1 cellular context compared by ENCODE assay signal in genomic region chr2:105337122-105338019, GRCh38.
A peak's percentile ranks its signal among the peaks of the same experiment; 100 is the strongest.
TF ChIP-seq lines count a peak whose summit lies in the region.

C2orf49 (plus strand) TSS chr2:105337540; CDS start chr2:105337588, 48 bp downstream.

TF ChIP-seq in HepG2, 621 proteins besides CTCF, POLR2A, EP300 and RAD21 (continued from another document and continues in another):
- TF ChIP-seq BRF2 (CRISPR knock-in tag; IDR thresholded peaks at IDR 0.05) (0 out of 2 replicates have a peak, but pooled peaks have one; percentile 26), IKZF1 (IDR thresholded peaks at IDR 0.05) (no peak), SUZ12 (IDR thresholded peaks at IDR 0.05; ENCODE audit: low read depth, low read length) (peak; percentile 41; the same call in 1 of the 2 replicates), RNF219 (CRISPR knock-in tag; IDR thresholded peaks at IDR 0.05) (no peak), ZNF253 (CRISPR knock-in tag; IDR thresholded peaks at IDR 0.05; ENCODE audit: borderline replicate concordance) (no peak), KLF16 (CRISPR knock-in tag; IDR thresholded peaks at IDR 0.05) (peak in 1 of 2 experiments; percentile 92; a peak in 2 of 4 replicates), ZNF710 (CRISPR knock-in tag; IDR thresholded peaks at IDR 0.05; ENCODE audit: borderline replicate concordance) (peak; percentile 51; the same call in 1 of the 2 replicates), ZMAT3 (CRISPR knock-in tag; conservative IDR thresholded peaks at IDR 0.05) (0 out of 2 replicates have a peak, but pooled peaks have one; percentile 32), ZNF713 (CRISPR knock-in tag; IDR thresholded peaks at IDR 0.05) (no peak), MXI1 (IDR thresholded peaks at IDR 0.05; ENCODE audit: borderline replicate concordance, low read depth, low read length) (peak; percentile 79; the same call in 1 of the 3 replicates), YEATS4 (CRISPR knock-in tag; IDR thresholded peaks at IDR 0.05; ENCODE audit: borderline replicate concordance) (no peak; the same call in 1 of the 2 replicates), ZFAT (CRISPR knock-in tag; conservative IDR thresholded peaks at IDR 0.05) (no peak), ZFP36L1 (CRISPR knock-in tag; IDR thresholded peaks at IDR 0.05) (0 out of 2 replicates have a peak, but pooled peaks have one; percentile 4), JDP2 (CRISPR knock-in tag; IDR thresholded peaks at IDR 0.05; ENCODE audit: borderline replicate concordance) (no peak), BORCS8-MEF2B (CRISPR knock-in tag; IDR thresholded peaks at IDR 0.05) (peak; percentile 73), ZNF337 (CRISPR knock-in tag; IDR thresholded peaks at IDR 0.05; ENCODE audit: borderline replicate concordance, low read depth) (0 out of 2 replicates have a peak, but pooled peaks have one; percentile 41), SIX1 (CRISPR knock-in tag; IDR thresholded peaks at IDR 0.05; ENCODE audit: borderline replicate concordance) (peak; percentile 42; the same call in 1 of the 2 replicates), ZFYVE20 (CRISPR knock-in tag; IDR thresholded peaks at IDR 0.05; ENCODE audit: borderline replicate concordance, low read depth) (no peak), NR2C2 (CRISPR knock-in tag; IDR thresholded peaks at IDR 0.05; ENCODE audit: borderline replicate concordance) (peak; percentile 99), FUBP1 (CRISPR knock-in tag; IDR thresholded peaks at IDR 0.05; ENCODE audit: borderline replicate concordance) (0 out of 2 replicates have a peak, but pooled peaks have one; percentile 57), GATAD2A (CRISPR knock-in tag; IDR thresholded peaks at IDR 0.05) (peak; percentile 33; the same call in 1 of the 2 replicates), MTA1 (CRISPR knock-in tag; IDR thresholded peaks at IDR 0.05; ENCODE audit: borderline replicate concordance) (0 out of 2 replicates have a peak, but pooled peaks have one; percentile 42), ZNF552 (CRISPR knock-in tag; IDR thresholded peaks at IDR 0.05; ENCODE audit: borderline replicate concordance) (0 out of 2 replicates have a peak, but pooled peaks have one; percentile 12), FOXO1 (CRISPR knock-in tag; IDR thresholded peaks at IDR 0.05) (peak; percentile 65), HNF1B (CRISPR knock-in tag; IDR thresholded peaks at IDR 0.05) (peak; percentile 91), MAFK (conservative IDR thresholded peaks at IDR 0.05 in 1 of 2, IDR thresholded peaks at IDR 0.05 in 1 of 2; ENCODE audit: low read length in 2 of 2) (0 out of 4 replicates have a peak, but pooled peaks of 1 of the 2 experiments have one; percentile 5), KDM5A (IDR thresholded peaks at IDR 0.05; ENCODE audit: borderline replicate concordance, low read length) (peak; percentile 99), ZNF775 (CRISPR knock-in tag; IDR thresholded peaks at IDR 0.05; ENCODE audit: borderline replicate concordance) (no peak), CSRNP2 (CRISPR knock-in tag; conservative IDR thresholded peaks at IDR 0.05; ENCODE audit: low read depth) (no peak), AHR (CRISPR knock-in tag; IDR thresholded peaks at IDR 0.05) (peak; percentile 28; the same call in 1 of the 2 replicates), RFXAP (CRISPR knock-in tag; IDR thresholded peaks at IDR 0.05; ENCODE audit: borderline replicate concordance) (peak; percentile 39; the same call in 1 of the 2 replicates), JARID2 (CRISPR knock-in tag; IDR thresholded peaks at IDR 0.05; ENCODE audit: insufficient replicate concordance) (peak; percentile 39), XRCC5 (optimal IDR thresholded peaks at IDR 0.05; ENCODE audit: low read length) (peak; percentile 50), TBX2 (CRISPR knock-in tag; IDR thresholded peaks at IDR 0.05; ENCODE audit: borderline replicate concordance) (peak; percentile 62; the same call in 1 of the 2 replicates)
- TF ChIP-seq, protein P1, sequence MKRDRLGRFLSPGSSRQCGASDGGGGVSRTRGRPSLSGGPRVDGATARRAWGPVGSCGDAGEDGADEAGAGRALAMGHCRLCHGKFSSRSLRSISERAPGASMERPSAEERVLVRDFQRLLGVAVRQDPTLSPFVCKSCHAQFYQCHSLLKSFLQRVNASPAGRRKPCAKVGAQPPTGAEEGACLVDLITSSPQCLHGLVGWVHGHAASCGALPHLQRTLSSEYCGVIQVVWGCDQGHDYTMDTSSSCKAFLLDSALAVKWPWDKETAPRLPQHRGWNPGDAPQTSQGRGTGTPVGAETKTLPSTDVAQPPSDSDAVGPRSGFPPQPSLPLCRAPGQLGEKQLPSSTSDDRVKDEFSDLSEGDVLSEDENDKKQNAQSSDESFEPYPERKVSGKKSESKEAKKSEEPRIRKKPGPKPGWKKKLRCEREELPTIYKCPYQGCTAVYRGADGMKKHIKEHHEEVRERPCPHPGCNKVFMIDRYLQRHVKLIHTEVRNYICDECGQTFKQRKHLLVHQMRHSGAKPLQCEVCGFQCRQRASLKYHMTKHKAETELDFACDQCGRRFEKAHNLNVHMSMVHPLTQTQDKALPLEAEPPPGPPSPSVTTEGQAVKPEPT (CRISPR knock-in tag; IDR thresholded peaks at IDR 0.05; ENCODE audit: low read depth) = peak; percentile 83; the same call in 1 of the 2 replicates
- TF ChIP-seq, protein P2, sequence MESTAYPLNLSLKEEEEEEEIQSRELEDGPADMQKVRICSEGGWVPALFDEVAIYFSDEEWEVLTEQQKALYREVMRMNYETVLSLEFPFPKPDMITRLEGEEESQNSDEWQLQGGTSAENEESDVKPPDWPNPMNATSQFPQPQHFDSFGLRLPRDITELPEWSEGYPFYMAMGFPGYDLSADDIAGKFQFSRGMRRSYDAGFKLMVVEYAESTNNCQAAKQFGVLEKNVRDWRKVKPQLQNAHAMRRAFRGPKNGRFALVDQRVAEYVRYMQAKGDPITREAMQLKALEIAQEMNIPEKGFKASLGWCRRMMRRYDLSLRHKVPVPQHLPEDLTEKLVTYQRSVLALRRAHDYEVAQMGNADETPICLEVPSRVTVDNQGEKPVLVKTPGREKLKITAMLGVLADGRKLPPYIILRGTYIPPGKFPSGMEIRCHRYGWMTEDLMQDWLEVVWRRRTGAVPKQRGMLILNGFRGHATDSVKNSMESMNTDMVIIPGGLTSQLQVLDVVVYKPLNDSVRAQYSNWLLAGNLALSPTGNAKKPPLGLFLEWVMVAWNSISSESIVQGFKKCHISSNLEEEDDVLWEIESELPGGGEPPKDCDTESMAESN (CRISPR knock-in tag; conservative IDR thresholded peaks at IDR 0.05) = peak; percentile 86
- TF ChIP-seq, protein P3, sequence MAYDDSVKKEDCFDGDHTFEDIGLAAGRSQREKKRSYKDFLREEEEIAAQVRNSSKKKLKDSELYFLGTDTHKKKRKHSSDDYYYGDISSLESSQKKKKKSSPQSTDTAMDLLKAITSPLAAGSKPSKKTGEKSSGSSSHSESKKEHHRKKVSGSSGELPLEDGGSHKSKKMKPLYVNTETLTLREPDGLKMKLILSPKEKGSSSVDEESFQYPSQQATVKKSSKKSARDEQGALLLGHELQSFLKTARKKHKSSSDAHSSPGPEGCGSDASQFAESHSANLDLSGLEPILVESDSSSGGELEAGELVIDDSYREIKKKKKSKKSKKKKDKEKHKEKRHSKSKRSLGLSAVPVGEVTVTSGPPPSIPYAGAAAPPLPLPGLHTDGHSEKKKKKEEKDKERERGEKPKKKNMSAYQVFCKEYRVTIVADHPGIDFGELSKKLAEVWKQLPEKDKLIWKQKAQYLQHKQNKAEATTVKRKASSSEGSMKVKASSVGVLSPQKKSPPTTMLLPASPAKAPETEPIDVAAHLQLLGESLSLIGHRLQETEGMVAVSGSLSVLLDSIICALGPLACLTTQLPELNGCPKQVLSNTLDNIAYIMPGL (CRISPR knock-in tag; IDR thresholded peaks at IDR 0.05; ENCODE audit: borderline replicate concordance in 1 of 2, low read depth in 1 of 2) = peak; percentile 79 to 88; a peak in 3 of 4 replicates
- TF ChIP-seq, protein P4, sequence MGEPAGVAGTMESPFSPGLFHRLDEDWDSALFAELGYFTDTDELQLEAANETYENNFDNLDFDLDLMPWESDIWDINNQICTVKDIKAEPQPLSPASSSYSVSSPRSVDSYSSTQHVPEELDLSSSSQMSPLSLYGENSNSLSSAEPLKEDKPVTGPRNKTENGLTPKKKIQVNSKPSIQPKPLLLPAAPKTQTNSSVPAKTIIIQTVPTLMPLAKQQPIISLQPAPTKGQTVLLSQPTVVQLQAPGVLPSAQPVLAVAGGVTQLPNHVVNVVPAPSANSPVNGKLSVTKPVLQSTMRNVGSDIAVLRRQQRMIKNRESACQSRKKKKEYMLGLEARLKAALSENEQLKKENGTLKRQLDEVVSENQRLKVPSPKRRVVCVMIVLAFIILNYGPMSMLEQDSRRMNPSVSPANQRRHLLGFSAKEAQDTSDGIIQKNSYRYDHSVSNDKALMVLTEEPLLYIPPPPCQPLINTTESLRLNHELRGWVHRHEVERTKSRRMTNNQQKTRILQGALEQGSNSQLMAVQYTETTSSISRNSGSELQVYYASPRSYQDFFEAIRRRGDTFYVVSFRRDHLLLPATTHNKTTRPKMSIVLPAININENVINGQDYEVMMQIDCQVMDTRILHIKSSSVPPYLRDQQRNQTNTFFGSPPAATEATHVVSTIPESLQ (CRISPR knock-in tag; conservative IDR thresholded peaks at IDR 0.05) = 0 out of 2 replicates have a peak, but pooled peaks have one; percentile 59
- TF ChIP-seq, protein P5, sequence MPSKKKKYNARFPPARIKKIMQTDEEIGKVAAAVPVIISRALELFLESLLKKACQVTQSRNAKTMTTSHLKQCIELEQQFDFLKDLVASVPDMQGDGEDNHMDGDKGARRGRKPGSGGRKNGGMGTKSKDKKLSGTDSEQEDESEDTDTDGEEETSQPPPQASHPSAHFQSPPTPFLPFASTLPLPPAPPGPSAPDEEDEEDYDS (CRISPR knock-in tag; IDR thresholded peaks at IDR 0.05) = peak; percentile 59; the same call in 1 of the 2 replicates
